21 cellular contexts compared by ENCODE assay signal in genomic region chr2:210539578-210540416, GRCh38.
"Had no signal": no experiment of that assay in that cellular context is flagged by ENCODE, and none has a peak within 500 bp of the region (broad histone marks: within the 10 kb centered on the region; RNA-seq: fewer than 3 reads in every experiment).

No MANE protein-coding gene starts in this region.

- H3K9me3 ChIP-seq: esophagus muscularis mucosa, gastrocnemius medialis, testis, uterus had no signal

- H3K4me3 Mint-ChIP-seq: activated CD4-positive, alpha-beta T cell treated with anti-CD3 and anti-CD28 coated beads, Interleukin-2, amount 10 ng/mL, durations not matched to agents 7 days and 5 days; activated CD8-positive, alpha-beta T cell treated with anti-CD3 and anti-CD28 coated beads, Interleukin-2, amount 10 ng/mL, durations not matched to agents 7 days and 5 days; effector memory CD8-positive, alpha-beta T cell; naive B cell; neural crest cell had no signal

- H3K27me3 ChIP-seq: esophagus muscularis mucosa, gastrocnemius medialis, testis, uterus had no signal

- H3K4me1 ChIP-seq: esophagus muscularis mucosa, gastrocnemius medialis, testis, uterus had no signal

- H3K9me3 Mint-ChIP-seq: activated CD4-positive, alpha-beta T cell treated with anti-CD3 and anti-CD28 coated beads, Interleukin-2, amount 10 ng/mL, durations not matched to agents 7 days and 5 days; activated naive CD4-positive, alpha-beta T cell treated with anti-CD3 and anti-CD28 coated beads, Interleukin-2, amount 50 U/mL, for 72 hours; effector memory CD8-positive, alpha-beta T cell; naive B cell; neural crest cell had no signal

- H3K27me3 Mint-ChIP-seq: activated CD4-positive, alpha-beta T cell treated with anti-CD3 and anti-CD28 coated beads, Interleukin-2, amount 10 ng/mL, durations not matched to agents 7 days and 5 days had no signal

- H3K36me3 Mint-ChIP-seq: activated naive CD4-positive, alpha-beta T cell treated with anti-CD3 and anti-CD28 coated beads, Interleukin-2, amount 50 U/mL, for 72 hours; naive B cell had no signal

- H3K27ac Mint-ChIP-seq: activated CD4-positive, alpha-beta T cell treated with anti-CD3 and anti-CD28 coated beads, Interleukin-2, amount 10 ng/mL, durations not matched to agents 7 days and 5 days; activated CD8-positive, alpha-beta T cell treated with anti-CD3 and anti-CD28 coated beads, Interleukin-2, amount 10 ng/mL, durations not matched to agents 7 days and 5 days; activated naive CD4-positive, alpha-beta T cell treated with anti-CD3 and anti-CD28 coated beads, Interleukin-2, amount 50 U/mL, for 72 hours; effector memory CD8-positive, alpha-beta T cell had no signal

- ATAC-seq: activated CD8-positive, alpha-beta T cell treated with anti-CD3 and anti-CD28 coated beads, Interleukin-2, amount 10 ng/mL, durations not matched to agents 7 days and 5 days; activated naive CD4-positive, alpha-beta T cell treated with anti-CD3 and anti-CD28 coated beads, Interleukin-2, amount 50 U/mL, for 72 hours; effector memory CD8-positive, alpha-beta T cell; gastrocnemius medialis had no signal

- H3K27ac ChIP-seq: esophagus muscularis mucosa, gastrocnemius medialis, testis, uterus had no signal

- DNase-seq: activated CD4-positive, alpha-beta T cell treated with anti-CD3 and anti-CD28 coated beads, Interleukin-2, amount 10 ng/mL, durations not matched to agents 7 days and 5 days; activated CD8-positive, alpha-beta T cell treated with anti-CD3 and anti-CD28 coated beads, Interleukin-2, amount 10 ng/mL, durations not matched to agents 7 days and 5 days; aorta; central memory CD4-positive, alpha-beta T cell; effector memory CD8-positive, alpha-beta T cell; gastrocnemius medialis; head of caudate nucleus; islet precursor cell; naive B cell; occipital lobe; posterior cingulate gyrus; stimulated activated CD4-positive, alpha-beta T cell treated with anti-CD3 and anti-CD28 coated beads, Interleukin-2, amount 100 ng/mL, for 48 hours; stimulated activated CD8-positive, alpha-beta memory T cell treated with anti-CD3 and anti-CD28 coated beads, Interleukin-4, amount 100 ng/mL, for 48 hours; stimulated activated naive CD4-positive, alpha-beta T cell; testis; trophoblast cell; uterus had no signal

- H3K4me3 ChIP-seq: esophagus muscularis mucosa, gastrocnemius medialis, lung, testis, uterus had no signal

- H3K36me3 ChIP-seq: esophagus muscularis mucosa, gastrocnemius medialis, uterus had no signal

- H3K4me1 Mint-ChIP-seq: activated CD4-positive, alpha-beta T cell treated with anti-CD3 and anti-CD28 coated beads, Interleukin-2, amount 10 ng/mL, durations not matched to agents 7 days and 5 days; naive B cell had no signal
